ENCODE assay signal across 1 cellular context in genomic region chr1:114651893-114652292, GRCh38.
TF ChIP-seq lines count a peak whose summit lies in the region.

No MANE protein-coding gene starts in this region.

TF ChIP-seq in HepG2, 621 proteins besides CTCF, POLR2A, EP300 and RAD21 (continued from another document):
- TF ChIP-seq ZNF704 (CRISPR knock-in tag; IDR thresholded peaks at IDR 0.05; ENCODE audit: borderline replicate concordance), result no peak
- no peak for TF ChIP-seq ZNF503 (CRISPR knock-in tag; IDR thresholded peaks at IDR 0.05)
- no peak for TF ChIP-seq TBL1XR1 (IDR thresholded peaks at IDR 0.05; ENCODE audit: borderline replicate concordance, low read length, partially characterized antibody)
- TF ChIP-seq SIX4 (CRISPR knock-in tag; IDR thresholded peaks at IDR 0.05), result no peak
- no peak for TF ChIP-seq ZSCAN12 (CRISPR knock-in tag; IDR thresholded peaks at IDR 0.05)
- TF ChIP-seq ZNF619 (CRISPR knock-in tag; IDR thresholded peaks at IDR 0.05), result no peak
- no peak for TF ChIP-seq DMAP1 (CRISPR knock-in tag; IDR thresholded peaks at IDR 0.05)
- TF ChIP-seq SKI (IDR thresholded peaks at IDR 0.05; ENCODE audit: partially characterized antibody), result no peak
- TF ChIP-seq, protein P1, sequence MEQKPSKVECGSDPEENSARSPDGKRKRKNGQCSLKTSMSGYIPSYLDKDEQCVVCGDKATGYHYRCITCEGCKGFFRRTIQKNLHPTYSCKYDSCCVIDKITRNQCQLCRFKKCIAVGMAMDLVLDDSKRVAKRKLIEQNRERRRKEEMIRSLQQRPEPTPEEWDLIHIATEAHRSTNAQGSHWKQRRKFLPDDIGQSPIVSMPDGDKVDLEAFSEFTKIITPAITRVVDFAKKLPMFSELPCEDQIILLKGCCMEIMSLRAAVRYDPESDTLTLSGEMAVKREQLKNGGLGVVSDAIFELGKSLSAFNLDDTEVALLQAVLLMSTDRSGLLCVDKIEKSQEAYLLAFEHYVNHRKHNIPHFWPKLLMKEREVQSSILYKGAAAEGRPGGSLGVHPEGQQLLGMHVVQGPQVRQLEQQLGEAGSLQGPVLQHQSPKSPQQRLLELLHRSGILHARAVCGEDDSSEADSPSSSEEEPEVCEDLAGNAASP (CRISPR knock-in tag; IDR thresholded peaks at IDR 0.05; ENCODE audit: borderline replicate concordance), result no peak
- no peak for TF ChIP-seq CHD2 (IDR thresholded peaks at IDR 0.05; ENCODE audit: low read depth, low read length)
- no peak for TF ChIP-seq FOXP1 (IDR thresholded peaks at IDR 0.05)
- no peak for TF ChIP-seq FOXP1 (CRISPR knock-in tag; IDR thresholded peaks at IDR 0.05)
